11 cellular contexts compared by ENCODE assay signal in genomic region chr11:109956124-109956793, GRCh38.
A peak's percentile ranks its signal among the peaks of the same experiment; 100 is the strongest.
DNase-seq lines count a peak whose midpoint lies in the region; ATAC-seq and TF ChIP-seq lines count a peak whose summit lies in the region.
"Had no signal": no experiment of that assay in that cellular context is flagged by ENCODE, and none has a peak within 500 bp of the region (broad histone marks: within the 10 kb centered on the region; RNA-seq: fewer than 3 reads in every experiment).

No MANE protein-coding gene starts in this region.

- intact Hi-C loops in Caco-2 (cut with micrococcal nuclease; ENCODE audit: unreplicated experiment), result no loop called here

- peak overlapping the region; percentile 32; the same call in 1 of the 2 replicates for H3K9ac ChIP-seq in KMS-11

- H3K4me3 Mint-ChIP-seq in Caco-2 (ENCODE audit: unreplicated experiment), result no peak overlapping the region

- H4K20me1 ChIP-seq in KMS-11 (ENCODE audit: insufficient read depth), result no peaks in the 10 kb centered on the region

- no TSS peak for BruUV-seq in Caco-2 (replicated peaks; lab: Mats Ljungman, UMichigan)

- peak overlapping the region; percentile 13; the same call in 1 of the 2 replicates for H3K4me3 ChIP-seq in GM12865 (ENCODE audit: low read depth, low read length)
- H3K4me3 ChIP-seq in KMS-11 (IDR thresholded peaks at IDR 0.05; ENCODE audit: insufficient read depth, low read depth, low read length), result no peak overlapping the region
- H3K4me3 ChIP-seq in Caco-2 (ENCODE audit: low read depth, low read length), result no peak overlapping the region

- H3K9me3 ChIP-seq in Caco-2, result no peaks in the 10 kb centered on the region

- H3K27me3 ChIP-seq in KMS-11 (ENCODE audit: insufficient read depth, low read depth) (no peaks in the 10 kb centered on the region), Caco-2 (replicated peaks; ENCODE audit: control insufficient read depth, insufficient read depth, low read length) (no peaks in the 10 kb centered on the region), foreskin keratinocyte (no peaks in the 10 kb centered on the region)

- no peaks in the 10 kb centered on the region for H3K36me3 Mint-ChIP-seq in Caco-2 (ENCODE audit: insufficient read depth, unreplicated experiment)
- H3K36me3 Mint-ChIP-seq: naive thymus-derived CD4-positive, alpha-beta T cell had no signal

- no peaks in the 10 kb centered on the region for H3K79me2 ChIP-seq in KMS-11 (ENCODE audit: insufficient read depth, low read depth)

- H3K4me1 Mint-ChIP-seq in Caco-2 (ENCODE audit: low read depth, unreplicated experiment), result no peaks in the 10 kb centered on the region

- DNase-seq in GM12865 (ENCODE audit: low read depth) (peak; percentile 63), superior temporal gyrus (ENCODE audit: extremely low spot score) (no peak), Caco-2 (no peak), foreskin keratinocyte (no peak)
- no peak for DNase-seq in central memory CD4-positive, alpha-beta T cell
- DNase-seq: hippocampal formation; naive thymus-derived CD4-positive, alpha-beta T cell; stimulated activated CD4-positive, alpha-beta T cell treated with anti-CD3 and anti-CD28 coated beads, Interleukin-2, amount 100 ng/mL, for 48 hours had no signal

- POLR2A ChIA-PET in Caco-2 (lab: Charles Lee), result no interaction called here

- H3K4me1 ChIP-seq in KMS-11 (ENCODE audit: low read depth, poor library complexity, severe bottlenecking), result peaks cover 96% of the 10 kb centered on the region
- no peaks in the 10 kb centered on the region for H3K4me1 ChIP-seq in Caco-2
- H3K4me1 ChIP-seq in foreskin keratinocyte, result no peaks in the 10 kb centered on the region

- no peak overlapping the region for H3K27ac Mint-ChIP-seq in Caco-2 (ENCODE audit: unreplicated experiment)

- H3K27ac ChIP-seq in KMS-11 (peak overlapping the region; percentile 84), foreskin keratinocyte (no peak overlapping the region)

- no peaks in the 10 kb centered on the region for H3K9me3 Mint-ChIP-seq in Caco-2 (ENCODE audit: unreplicated experiment)

- H2AFZ ChIP-seq in KMS-11 (ENCODE audit: low read depth), result peak overlapping the region; percentile 17; the same call in 1 of the 2 replicates

- CTCF ChIA-PET in Caco-2 (lab: Charles Lee), result no interaction called here

- TF ChIP-seq CTCF in GM12865 (IDR thresholded peaks at IDR 0.05; ENCODE audit: insufficient read depth, low read depth, low read length, missing control alignments) (no peak), KMS-11 (conservative IDR thresholded peaks at IDR 0.05; ENCODE audit: low read depth, low read length) (no peak), Caco-2 (IDR thresholded peaks at IDR 0.05; ENCODE audit: insufficient read depth in 1 of 2, low read depth in 1 of 2, low read length in 1 of 2, severe bottlenecking in 1 of 2, unreplicated experiment in 1 of 2) (no peak), foreskin keratinocyte (conservative IDR thresholded peaks at IDR 0.05) (no peak)

- H3K4me2 ChIP-seq in KMS-11, result peak overlapping the region; percentile 91

- H3K27me3 Mint-ChIP-seq in Caco-2 (ENCODE audit: insufficient read depth, unreplicated experiment), result peaks cover 6% of the 10 kb centered on the region

- H3K36me3 ChIP-seq in KMS-11 (ENCODE audit: insufficient read depth) (no peaks in the 10 kb centered on the region), Caco-2 (ENCODE audit: control insufficient read depth, insufficient read depth, low read length) (no peaks in the 10 kb centered on the region)

- ATAC-seq in GM19025 (IDR thresholded peaks at IDR 0.05; ENCODE audit: low read depth, unreplicated experiment) (peak; percentile 71), HG02840 (IDR thresholded peaks at IDR 0.05; ENCODE audit: low FRiP score, unreplicated experiment) (peak; percentile 57), foreskin keratinocyte (no peak)
- ATAC-seq: naive thymus-derived CD4-positive, alpha-beta T cell had no signal
